In the genomic region with DNA sequence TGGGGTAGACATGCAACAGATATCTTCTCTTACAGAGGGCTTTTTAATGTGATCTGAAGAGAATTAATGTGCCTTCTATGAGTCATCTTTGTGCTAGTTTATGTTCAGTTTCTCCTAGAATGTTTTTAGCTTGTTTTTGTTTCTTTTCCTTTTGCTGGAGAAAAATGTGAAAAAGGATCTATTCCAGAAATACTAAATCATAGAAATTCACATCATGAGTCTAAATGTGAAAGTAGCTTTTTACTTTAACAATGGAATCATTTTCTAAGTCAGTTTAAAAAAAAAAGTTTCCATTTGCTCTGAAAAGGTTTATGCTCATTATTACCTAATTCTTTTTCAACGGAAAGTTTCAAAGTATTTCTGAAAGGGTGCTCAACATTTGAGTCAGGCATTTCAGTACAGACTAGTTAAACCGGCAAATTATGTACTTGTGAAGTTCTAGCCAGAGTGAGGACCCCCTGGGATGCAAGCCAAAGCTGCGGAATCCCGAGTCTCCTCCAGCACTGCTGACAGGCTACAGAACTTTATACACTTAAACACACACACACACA, we compare ENCODE assay signal across 14 cellular contexts.
DNase-seq lines count a peak whose midpoint lies in the region; ATAC-seq and TF ChIP-seq lines count a peak whose summit lies in the region.
"Had no signal": no experiment of that assay in that cellular context is flagged by ENCODE, and none has a peak within 500 bp of the region (broad histone marks: within the 10 kb centered on the region; RNA-seq: fewer than 3 reads in every experiment).

No MANE protein-coding gene starts in this region.

- H3K4me1 ChIP-seq in endodermal cell (ENCODE audit: control insufficient read depth, insufficient read depth, low read length) (peaks cover 4% of the 10 kb centered on the region), ovary (ENCODE audit: insufficient read depth) (peaks cover 4% of the 10 kb centered on the region)
- H3K4me1 ChIP-seq: suprapubic skin had no signal

- TF ChIP-seq CTCF in AG10803 (conservative IDR thresholded peaks at IDR 0.05; ENCODE audit: low read length) (no peak), endodermal cell (conservative IDR thresholded peaks at IDR 0.05) (no peak), ovary (IDR thresholded peaks at IDR 0.05) (no peak)

- H3K36me3 ChIP-seq in endodermal cell (ENCODE audit: control insufficient read depth, insufficient read depth, low read length) (no peaks in the 10 kb centered on the region), ovary (no peaks in the 10 kb centered on the region)
- H3K36me3 ChIP-seq: suprapubic skin had no signal

- no peak overlapping the region for H3K27ac ChIP-seq in endodermal cell (ENCODE audit: low read depth, low read length)
- peak overlapping the region; percentile 14 to 53 for H3K27ac ChIP-seq in ovary
- H3K27ac ChIP-seq: suprapubic skin had no signal

- H3K9me3 ChIP-seq in endodermal cell (ENCODE audit: control insufficient read depth, low read length) = no peaks in the 10 kb centered on the region
- no peaks in the 10 kb centered on the region for H3K9me3 ChIP-seq in ovary
- H3K9me3 ChIP-seq: suprapubic skin had no signal

- no peaks in the 10 kb centered on the region for H3K9me3 Mint-ChIP-seq in endodermal cell

- ATAC-seq in HG03565 (IDR thresholded peaks at IDR 0.05; ENCODE audit: unreplicated experiment) = no peak
- ATAC-seq: naive thymus-derived CD4-positive, alpha-beta T cell had no signal

- H3K4me1 Mint-ChIP-seq in endodermal cell = peaks cover 15% of the 10 kb centered on the region

- TF ChIP-seq POLR2A in ovary (IDR thresholded peaks at IDR 0.05) = no peak

- intact Hi-C loops in ovary (cut with DNase I) = no loop called here

- no peaks in the 10 kb centered on the region for H3K27me3 Mint-ChIP-seq in endodermal cell (ENCODE audit: insufficient read depth)
- H3K27me3 Mint-ChIP-seq: naive thymus-derived CD4-positive, alpha-beta T cell had no signal

- no peak overlapping the region for H3K4me3 Mint-ChIP-seq in endodermal cell

- no peaks in the 10 kb centered on the region for H3K27me3 ChIP-seq in endodermal cell (ENCODE audit: control insufficient read depth, insufficient read depth, low read length, poor library complexity, severe bottlenecking)
- no peaks in the 10 kb centered on the region for H3K27me3 ChIP-seq in ovary
- H3K27me3 ChIP-seq: suprapubic skin had no signal

- no peak overlapping the region for H3K9ac ChIP-seq in endodermal cell (ENCODE audit: extremely low read depth, low read length, poor library complexity, severe bottlenecking)

- no peaks in the 10 kb centered on the region for H3K36me3 Mint-ChIP-seq in endodermal cell (ENCODE audit: low read depth)
- H3K36me3 Mint-ChIP-seq: naive thymus-derived CD4-positive, alpha-beta T cell had no signal

- peak overlapping the region; percentile 30 for H3K4me3 ChIP-seq in AG10803 (ENCODE audit: low read length)
- H3K4me3 ChIP-seq in endodermal cell (ENCODE audit: low read length) = no peak overlapping the region
- no peak overlapping the region for H3K4me3 ChIP-seq in ovary
- H3K4me3 ChIP-seq: suprapubic skin had no signal

- 30 to 44% methylated on average over 4 of the region's 4 CpGs for WGBS in endodermal cell (ENCODE audit: insufficient coverage in 1 of 2, insufficient read length in 1 of 2), 2 experiments
- 5 to 11% (median 7%) methylated on average over 4 of the region's 4 CpGs for WGBS in ovary, 3 donors

- peak; percentile 41 for DNase-seq in AG10803 (ENCODE audit: low read depth)
- peak; percentile 16 for DNase-seq in RPMI7951 (ENCODE audit: low read depth)
- DNase-seq in endodermal cell = peak; percentile 71
- peak in 4 of 5 donors; percentile 64 to 78 (median 70) for DNase-seq in ovary
- DNase-seq in cerebellar cortex (ENCODE audit: low spot score) = no peak
- no peak for DNase-seq in stimulated activated CD4-positive, alpha-beta T cell treated with anti-CD3 and anti-CD28 coated beads, Interleukin-2, amount 100 ng/mL, for 24 hours
- no peak for DNase-seq in activated gamma-delta T cell treated with Interleukin-2 at 50 U/mL for 16 hours
- DNase-seq: Calu3; dermis blood vessel endothelial cell; naive thymus-derived CD4-positive, alpha-beta T cell; NCI-H510A treated with DMSO at 0.1 percent for 48 hours; stimulated activated CD4-positive, alpha-beta T cell treated with anti-CD3 and anti-CD28 coated beads, Interleukin-2, amount 100 ng/mL, for 48 hours had no signal

- H3K27ac Mint-ChIP-seq in endodermal cell = no peak overlapping the region
- H3K27ac Mint-ChIP-seq: naive thymus-derived CD4-positive, alpha-beta T cell had no signal

- no peak for TF ChIP-seq EP300 in ovary (IDR thresholded peaks at IDR 0.05)

Comparison
In these comparisons a context has a peak if more than half of its experiments do, and no peak if none do; other contexts are left out.
1. DNase-seq: peak in AG10803 (single experiment), RPMI7951 (single experiment), endodermal cell (single experiment) and ovary (4 of 5); none in cerebellar cortex (single experiment), stimulated activated CD4-positive, alpha-beta T cell treated with anti-CD3 and anti-CD28 coated beads, Interleukin-2, amount 100 ng/mL, for 24 hours (0 of 2) and activated gamma-delta T cell treated with Interleukin-2 at 50 U/mL for 16 hours (single experiment).